8 cellular contexts compared by ENCODE assay signal in the genomic region with DNA sequence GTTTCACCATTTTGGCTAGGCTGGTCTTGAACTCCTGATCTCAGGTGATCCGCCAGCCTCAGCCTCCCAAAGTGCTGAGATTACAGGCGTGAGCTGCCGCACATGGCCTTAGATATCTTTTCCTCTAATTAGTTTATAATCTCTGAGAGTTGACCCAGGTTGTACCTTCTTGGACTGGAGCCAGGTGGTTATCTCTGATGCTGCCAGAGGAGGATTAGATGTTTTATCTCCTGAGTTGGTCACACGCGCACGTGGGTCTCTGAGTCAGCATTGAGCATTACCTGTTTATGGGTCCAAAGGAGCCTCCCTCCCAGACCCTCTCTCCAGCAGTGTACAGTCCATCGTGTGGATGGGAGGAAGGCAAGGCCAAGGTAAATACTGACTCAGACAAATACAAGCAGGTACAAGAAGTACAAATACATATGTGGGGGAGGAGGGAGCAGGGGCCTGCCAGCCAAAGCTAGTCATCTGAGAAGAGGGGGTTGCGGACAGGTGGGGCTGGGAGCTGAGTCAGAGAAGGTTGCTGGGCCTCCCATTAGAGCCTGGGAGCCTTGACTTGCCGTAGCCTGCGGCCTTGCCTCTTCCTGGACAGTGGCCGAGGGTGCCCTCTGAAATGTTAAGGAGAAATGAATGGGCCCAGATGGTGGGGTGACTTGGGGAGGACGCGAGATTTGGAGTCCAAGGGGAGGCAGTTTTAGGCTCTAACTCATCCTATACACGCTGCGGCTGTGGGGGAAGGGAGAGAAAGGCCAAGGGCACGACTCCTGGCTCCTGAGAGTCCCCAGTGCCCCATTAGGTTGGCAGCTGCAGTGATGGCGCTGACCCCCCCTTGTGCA. TPM values are rescaled to one million over a fixed set of nuclear protein-coding genes. Genes with fewer than 3 reads are reported as not detected.
DNase-seq lines count a peak whose midpoint lies in the region; ATAC-seq, FAIRE-seq and TF ChIP-seq lines count a peak whose summit lies in the region.

No MANE protein-coding gene starts in this region.

- H2AK5ac ChIP-seq in H1 (ENCODE audit: low read depth, low read length), result no peak overlapping the region

- H3K79me1 ChIP-seq in H1 (ENCODE audit: low read depth, low read length), result no peaks in the 10 kb centered on the region

- no peak for TF ChIP-seq POLR2A in HCT116 (IDR thresholded peaks at IDR 0.05; ENCODE audit: borderline replicate concordance, extremely low read depth, insufficient read depth, insufficient read length)
- no peak for TF ChIP-seq POLR2A in H1 (IDR thresholded peaks at IDR 0.05; ENCODE audit: control extremely low read depth in 1 of 2, low read depth in 2 of 2, low read length in 2 of 2)

- DNase-seq in HCT116 (ENCODE audit: low read depth, low spot score), result peak; percentile 95
- peak; percentile 86 for DNase-seq in RCC 7860 (ENCODE audit: low spot score)
- no peak for DNase-seq in H1 (ENCODE audit: low read depth in 1 of 2, low spot score in 2 of 2)
- DNase-seq in psoas muscle, result peak; percentile 67 to 90
- DNase-seq in foreskin melanocyte, result no peak
- no peak for DNase-seq in nucleus accumbens (lab: John Stamatoyannopoulos, UW)

- no peak overlapping the region for H2BK5ac ChIP-seq in H1 (ENCODE audit: low read depth, low read length)

- peak overlapping the region in 1 of 2 experiments; percentile 35; a peak in 3 of 4 replicates for H3K4me3 ChIP-seq in HCT116 (replicated peaks in 1 of 2; ENCODE audit: low read depth in 1 of 2, low read length in 2 of 2)
- no peak overlapping the region for H3K4me3 ChIP-seq in H1 (ENCODE audit: extremely low read depth in 1 of 4, insufficient read depth in 2 of 4, low read depth in 3 of 4, low read length in 4 of 4)
- H3K4me3 ChIP-seq in psoas muscle, result peak overlapping the region; percentile 48

- no peak overlapping the region for H3K56ac ChIP-seq in H1 (replicated peaks; ENCODE audit: insufficient read length, low read depth, low read length)

- H3K79me2 ChIP-seq in HCT116 (ENCODE audit: insufficient read depth, low read length), result no peaks in the 10 kb centered on the region
- H3K79me2 ChIP-seq in H1 (ENCODE audit: control insufficient read depth in 1 of 2, insufficient read depth in 2 of 2, low read length in 2 of 2), result no peaks in the 10 kb centered on the region

- H3K9me2 ChIP-seq in HCT116 (ENCODE audit: insufficient read depth), result no peaks in the 10 kb centered on the region

- H3K9ac ChIP-seq in HCT116 (ENCODE audit: low read length), result peak overlapping the region; percentile 57
- no peak overlapping the region for H3K9ac ChIP-seq in H1 (replicated peaks in 1 of 4; ENCODE audit: extremely low read depth in 1 of 4, low read depth in 3 of 4, low read length in 3 of 4)

- H3K9me3 ChIP-seq in HCT116 (ENCODE audit: control insufficient read depth in 1 of 2, insufficient read depth in 1 of 2, low read depth in 1 of 2, low read length in 2 of 2) (no peaks in the 10 kb centered on the region), H1 (ENCODE audit: insufficient read depth in 2 of 2, low read depth in 1 of 2, low read length in 1 of 2) (no peaks in the 10 kb centered on the region), psoas muscle (no peaks in the 10 kb centered on the region)

- H3K27ac ChIP-seq in HCT116 (ENCODE audit: low read depth, low read length) (peak overlapping the region; percentile 76), H1 (ENCODE audit: low read depth, low read length) (no peak overlapping the region), psoas muscle (peak overlapping the region; percentile 98)

- peak; percentile 86 for ATAC-seq in HCT116
- peak; percentile 69 to 73 (median 70) for ATAC-seq in psoas muscle
- no peak for ATAC-seq in HG02763 (IDR thresholded peaks at IDR 0.05; ENCODE audit: unreplicated experiment)
- no peak for ATAC-seq in HG02642 (IDR thresholded peaks at IDR 0.05; ENCODE audit: poor library complexity, unreplicated experiment)

- POLR2A ChIA-PET in HCT116 (lab: Charles Lee), result interaction anchor here (1.1 to 2.5 kb wide), 3 partner anchors 8 to 12 kb away, joined by 4 to 8 read pairs (median 7); no protein-coding TSS in a partner anchor
- POLR2A ChIA-PET in H1 (lab: Charles Lee; ENCODE audit: partially characterized antibody), result no interaction called here

- 0 out of 2 replicates have a peak overlapping the region, but pooled peaks have one; percentile 44 for H2BK12ac ChIP-seq in H1 (ENCODE audit: low read depth, low read length)

- H3K4me2 ChIP-seq in HCT116 (ENCODE audit: low read length), result peak overlapping the region; percentile 78
- no peak overlapping the region for H3K4me2 ChIP-seq in H1 (ENCODE audit: insufficient read depth in 1 of 2, low read depth in 2 of 2, low read length in 2 of 2)

- no peak for TF ChIP-seq EP300 in H1 (IDR thresholded peaks at IDR 0.05; ENCODE audit: borderline replicate concordance in 1 of 2, low read depth in 2 of 2, low read length in 2 of 2)

- H3K36me3 ChIP-seq in HCT116 (ENCODE audit: control insufficient read depth in 1 of 2, insufficient read depth in 2 of 2, low read length in 2 of 2), result no peaks in the 10 kb centered on the region
- no peaks in the 10 kb centered on the region for H3K36me3 ChIP-seq in H1 (ENCODE audit: control insufficient read depth in 2 of 4, insufficient read depth in 4 of 4, low read length in 3 of 4)
- peaks cover 0 to 6% of the 10 kb centered on the region in 2 donors for H3K36me3 ChIP-seq in psoas muscle (ENCODE audit: insufficient read depth in 1 of 2, low read depth in 1 of 2)

- no TSS peak for BruUV-seq in HCT116 (replicated peaks; lab: Mats Ljungman, UMichigan)

- H3K18ac ChIP-seq in H1 (ENCODE audit: extremely low read depth, low read length), result no peak overlapping the region

- RAD21 ChIA-PET in HCT116 (lab: Charles Lee; ENCODE audit: low non-redundant PET in 1 of 2, low total read pairs in 2 of 2, uncharacterized antibody in 2 of 2, unreplicated experiment in 2 of 2), result no interaction called here

- H3K4ac ChIP-seq in H1 (replicated peaks; ENCODE audit: insufficient read length, low read depth, low read length), result no peak overlapping the region

- CTCF ChIA-PET in HCT116 (lab: Charles Lee), result interaction anchor here (1.0 kb wide), 1 partner anchor 12 kb away, joined by 3 read pairs; no protein-coding TSS in a partner anchor
- CTCF ChIA-PET in H1 (lab: Charles Lee; ENCODE audit: partially characterized antibody), result interaction anchor here (0.6 to 2.2 kb wide), 7 partner anchors 12 to 128 kb away, joined by 3 to 8 read pairs (median 5); no protein-coding TSS in a partner anchor

- peak; percentile 51 for TF ChIP-seq RAD21 in HCT116 (IDR thresholded peaks at IDR 0.05; ENCODE audit: low read depth)
- no peak for TF ChIP-seq RAD21 in H1 (IDR thresholded peaks at IDR 0.05 in 1 of 2, conservative IDR thresholded peaks at IDR 0.05 in 1 of 2; ENCODE audit: low read depth in 2 of 2, low read length in 2 of 2)

- no peak overlapping the region for H3K14ac ChIP-seq in H1 (ENCODE audit: insufficient read length)

- no peak overlapping the region for H2BK20ac ChIP-seq in H1 (ENCODE audit: low read length)

- no peak overlapping the region for H4K91ac ChIP-seq in H1 (replicated peaks; ENCODE audit: insufficient read length, low read length)

- no peak overlapping the region for H2AFZ ChIP-seq in HCT116 (ENCODE audit: low read depth, low read length, poor library complexity, severe bottlenecking)
- H2AFZ ChIP-seq in H1 (ENCODE audit: low read length), result no peak overlapping the region

- 89% methylated on average over 16 of the region's 17 CpGs; no CpG with 5 or more reads in 1 of the 2 experiments for WGBS in H1 (ENCODE audit: extremely low coverage in 1 of 2, insufficient coverage in 1 of 2, insufficient read length in 1 of 2, insufficient replicate concordance in 2 of 2, low coverage in 1 of 2, low lambda C conversion rate in 2 of 2, missing lambda C conversion rate in 1 of 2), 2 experiments
- 36 to 56% (median 37%) methylated on average over 17 of the region's 17 CpGs for WGBS in psoas muscle, 3 donors

- H4K20me1 ChIP-seq in HCT116 (ENCODE audit: insufficient read depth) (no peaks in the 10 kb centered on the region), H1 (replicated peaks in 1 of 2; ENCODE audit: control insufficient read depth in 1 of 2, insufficient read depth in 2 of 2, low read length in 2 of 2) (no peaks in the 10 kb centered on the region)

- H4K5ac ChIP-seq in H1 (ENCODE audit: insufficient read length, low read depth, low read length), result no peak overlapping the region

- TF ChIP-seq CTCF in HCT116 (IDR thresholded peaks at IDR 0.05 in 2 of 3, conservative IDR thresholded peaks at IDR 0.05 in 1 of 3; ENCODE audit: borderline replicate concordance in 1 of 3, insufficient read depth in 1 of 3, low read depth in 2 of 3, low read length in 2 of 3) (no peak), H1 (IDR thresholded peaks at IDR 0.05; ENCODE audit: control extremely low read depth in 1 of 3, insufficient read depth in 1 of 3, low read depth in 1 of 3, low read length in 3 of 3) (no peak), psoas muscle (IDR thresholded peaks at IDR 0.05) (no peak)

- H2BK15ac ChIP-seq in H1 (ENCODE audit: low read length), result no peak overlapping the region

- no peak overlapping the region for H3K23ac ChIP-seq in H1 (ENCODE audit: insufficient read length)

- H3K4me1 ChIP-seq in HCT116 (ENCODE audit: control insufficient read depth in 1 of 2, insufficient read depth in 2 of 2, low read length in 2 of 2) (peaks cover 55 to 65% of the 10 kb centered on the region in 2 experiments), H1 (replicated peaks in 1 of 4; ENCODE audit: control insufficient read depth in 3 of 4, insufficient read depth in 4 of 4, low read length in 3 of 4) (peaks cover 0 to 4% (median 0%) of the 10 kb centered on the region in 4 experiments; a peak in 1 of 7 replicates), psoas muscle (peaks cover 90% of the 10 kb centered on the region)

- H3K23me2 ChIP-seq in H1 (ENCODE audit: low read depth, low read length), result no peaks in the 10 kb centered on the region

- FAIRE-seq in RCC 7860 (lab: Jason Lieb, UNC), result peak; percentile 66
- FAIRE-seq in H1 (lab: Jason Lieb, UNC), result no peak

- no peaks in the 10 kb centered on the region for H3K27me3 ChIP-seq in HCT116 (ENCODE audit: insufficient read depth, low read length)
- no peaks in the 10 kb centered on the region for H3K27me3 ChIP-seq in H1 (replicated peaks in 1 of 4; ENCODE audit: control insufficient read depth in 3 of 4, extremely low read depth in 1 of 4, insufficient read depth in 3 of 4, low read length in 3 of 4)
- H3K27me3 ChIP-seq in psoas muscle (ENCODE audit: insufficient read depth in 3 of 3, low read length in 2 of 3), result no peaks in the 10 kb centered on the region

- no peak overlapping the region for H2BK120ac ChIP-seq in H1 (replicated peaks; ENCODE audit: low read depth, low read length)

- intact Hi-C loops in HCT116 (cut with micrococcal nuclease), result loop anchor here (2.0 kb wide), 1 partner anchor 15 kb away; no protein-coding TSS in a partner anchor
- intact Hi-C loops in psoas muscle (cut with DNase I), result loop anchor here in 1 of 2 donors (1.0 kb wide), 1 partner anchor 13 kb away; a partner anchor contains a TSS

- H4K8ac ChIP-seq in H1 (ENCODE audit: extremely low read depth, insufficient read depth, low read length), result no peak overlapping the region; the same call in 1 of the 2 replicates

RNA-seq across cellular contexts. Expression of a gene that starts 13.1 kb away (rescaled TPM):
- 6.8 TPM for total RNA-seq in HCT116 (2021; ENCODE audit: unreplicated experiment)
- polyA plus RNA-seq in HCT116 (2012), result 2.6 and 2.9 TPM in 2 replicates
- 2.6 and 3.0 TPM in 2 replicates for total RNA-seq in H1 (2021; fragmentation: NEBNext Ultra II Directional; extraction: Animal tissue kit (Norgen Biotek cat#: 25700))
- 2.3 and 3.3 TPM in 2 replicates for polyA plus RNA-seq in H1 (2011; rRNA removed)
- polyA plus RNA-seq in H1 (2011; cell fraction: cytosol; rRNA removed), result 2.9 TPM
- 4.2 TPM for polyA plus RNA-seq in H1 (2011; cell fraction: nucleus; rRNA removed)
- polyA plus RNA-seq in H1 (2012, experiment 1 of 2), result 0.92 to 2.0 TPM (median 1.8 TPM) in 4 replicates
- 0.37 TPM for polyA plus RNA-seq in H1 (2012, experiment 2 of 2)
- 4.6 TPM for polyA plus RNA-seq in H1 (2013, experiment 1 of 2)
- 5.9 TPM for polyA plus RNA-seq in H1 (2013, experiment 2 of 2)
- polyA minus RNA-seq in H1 (2011; rRNA and poly(A)+ RNA removed), result 3.5 and 3.8 TPM in 2 replicates
- polyA minus RNA-seq in H1 (2011; cell fraction: cytosol; rRNA and poly(A)+ RNA removed), result 1.3 TPM
- polyA minus RNA-seq in H1 (2011; cell fraction: nucleus; rRNA and poly(A)+ RNA removed), result 4.1 TPM
- 100 to 1,000 TPM in 1 of 4 donors, 10 to 100 TPM in 3; 32.6 to 182 (median 80.9) TPM for total RNA-seq in psoas muscle
- polyA plus RNA-seq in psoas muscle, result 10 to 100 TPM; 41.7 to 97.7 (median 80.8) TPM

Comparison
In these comparisons a context has a peak if more than half of its experiments do, and no peak if none do; other contexts are left out.
1. ATAC-seq: peak in HCT116 (single experiment) and psoas muscle (4 of 4); none in HG02763 (single experiment) and HG02642 (single experiment).
2. DNase-seq: peak in HCT116 (single experiment), RCC 7860 (single experiment) and psoas muscle (2 of 2); none in H1 (0 of 2), foreskin melanocyte (single experiment) and nucleus accumbens (0 of 56).